In the genomic region with DNA sequence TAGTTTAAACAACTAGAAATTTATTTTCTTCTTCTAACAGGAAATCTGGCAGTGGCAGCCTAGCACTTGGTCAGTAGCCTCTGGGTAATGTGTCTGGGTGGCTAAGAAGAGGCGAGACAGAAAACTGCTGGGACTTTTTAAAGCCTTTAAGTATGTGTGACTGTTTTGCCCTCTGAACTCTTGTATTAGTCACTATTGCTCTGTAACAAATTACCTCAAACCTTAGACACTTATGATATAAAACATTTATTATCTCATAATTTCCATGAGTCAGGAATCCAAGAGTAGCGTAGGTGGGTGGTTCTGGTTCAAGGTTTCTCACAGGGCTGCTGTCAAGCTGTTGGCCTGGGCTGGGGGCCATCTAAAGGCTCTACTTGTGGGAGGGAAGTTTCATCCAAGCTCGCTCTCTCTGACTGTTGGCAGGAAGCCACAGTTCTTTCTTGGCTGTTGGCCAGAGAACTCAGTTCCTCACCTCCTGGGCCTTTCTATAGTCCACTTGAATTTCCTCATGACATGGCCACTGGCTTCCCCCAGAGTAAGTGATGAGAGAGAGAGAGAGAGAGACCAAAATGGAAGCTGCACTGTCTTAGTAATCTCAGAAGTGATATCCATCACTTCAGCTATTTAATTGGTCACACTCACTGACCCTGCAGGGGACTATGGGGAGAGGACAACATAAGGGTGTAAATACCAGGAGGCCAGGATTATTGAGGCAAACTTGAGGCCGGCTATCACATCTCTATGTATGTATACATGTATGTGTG, we compare ENCODE assay signal across 8 cellular contexts. TPM values are rescaled to one million over a fixed set of nuclear protein-coding genes. Genes with fewer than 3 reads are reported as not detected.
A peak's percentile ranks its signal among the peaks of the same experiment; 100 is the strongest.
DNase-seq lines count a peak whose midpoint lies in the region; ATAC-seq and TF ChIP-seq lines count a peak whose summit lies in the region.

No MANE protein-coding gene starts in this region.

- peak overlapping the region; percentile 53 for H3K27ac ChIP-seq in colonic mucosa
- peak overlapping the region; percentile 71 for H3K27ac ChIP-seq in mesodermal cell (ENCODE audit: low read depth, low read length, severe bottlenecking)

- TF ChIP-seq CTCF in BJ (IDR thresholded peaks at IDR 0.05; ENCODE audit: insufficient read depth, low read depth, low read length), result no peak
- TF ChIP-seq CTCF in colonic mucosa (IDR thresholded peaks at IDR 0.05), result no peak

- no peaks in the 10 kb centered on the region for H3K9me3 ChIP-seq in colonic mucosa
- peaks cover 6% of the 10 kb centered on the region for H3K9me3 ChIP-seq in mesodermal cell (ENCODE audit: control insufficient read depth, low read length)

- H3K4me3 ChIP-seq in BJ (ENCODE audit: low read depth, low read length), result no peak overlapping the region
- no peak overlapping the region for H3K4me3 ChIP-seq in colonic mucosa
- no peak overlapping the region for H3K4me3 ChIP-seq in mesodermal cell (ENCODE audit: extremely low read depth, insufficient read depth, low read length, poor library complexity, severe bottlenecking)

- H3K27me3 ChIP-seq in BJ (ENCODE audit: control insufficient read depth, insufficient read depth, low read length) (no peaks in the 10 kb centered on the region), colonic mucosa (no peaks in the 10 kb centered on the region)

- 100% methylated on average over 1 of the region's 4 CpGs; no CpG with 5 or more reads in 1 of the 2 experiments for WGBS in mesodermal cell (ENCODE audit: insufficient coverage in 2 of 2), 2 experiments

- peak; percentile 62 for ATAC-seq in GM21447 (IDR thresholded peaks at IDR 0.05; ENCODE audit: unreplicated experiment)

- intact Hi-C loops in colonic mucosa (cut with DNase I), result no loop called here

- no peak overlapping the region for H3K9ac ChIP-seq in colonic mucosa (ENCODE audit: low read depth in 2 of 2, low read length in 2 of 2)

- CTCF ChIA-PET in BJ (lab: Yijun Ruan, JAX), result interaction anchor here (1.2 to 1.4 kb wide), 2 partner anchors 30 to 211 kb away, joined by 3 to 5 read pairs; no protein-coding TSS in a partner anchor

- H3K4me1 ChIP-seq in colonic mucosa, result peaks cover 10% of the 10 kb centered on the region
- H3K4me1 ChIP-seq in mesodermal cell (ENCODE audit: control insufficient read depth, insufficient read depth, low read length, poor library complexity, severe bottlenecking), result peaks cover 34% of the 10 kb centered on the region

- no peaks in the 10 kb centered on the region for H3K36me3 ChIP-seq in BJ (ENCODE audit: control insufficient read depth, insufficient read depth, low read length)
- H3K36me3 ChIP-seq in colonic mucosa, result no peaks in the 10 kb centered on the region
- H3K36me3 ChIP-seq in mesodermal cell (ENCODE audit: control insufficient read depth, insufficient read depth, low read length), result no peaks in the 10 kb centered on the region

- POLR2A ChIA-PET in BJ (lab: Charles Lee), result interaction anchor here (0.6 to 0.7 kb wide), 2 partner anchors 21 to 354 kb away, joined by 3 read pairs; partner anchors contain the start of gene C6orf89

- DNase-seq in BJ (ENCODE audit: low read depth) (peak; percentile 97), NCI-H2171 treated with DMSO at 0.1 percent for 48 hours (lab: John Stamatoyannopoulos, UW) (peak; percentile 71), colonic mucosa (peak; percentile 94), iPS-NIHi7 (ENCODE audit: extremely low spot score) (no peak)
- peak; percentile 69 to 79 for DNase-seq in activated CD4-positive, alpha-beta T cell treated with anti-CD3 and anti-CD28 coated beads for 4 hours
- DNase-seq in stimulated activated CD8-positive, alpha-beta memory T cell treated with anti-CD3 and anti-CD28 coated beads, Interleukin-15, amount 100 ng/mL, for 4 hours (ENCODE audit: low read depth in 2 of 2), result peak; percentile 48 to 59

RNA-seq across cellular contexts. Expression of gene TBC1D22B, which starts 17.4 kb away (rescaled TPM):
- 4.4 and 5.5 TPM in 2 replicates for polyA plus RNA-seq in BJ (2011; rRNA removed)
- 3.9 and 4.1 TPM in 2 replicates for polyA minus RNA-seq in BJ (2011; rRNA and poly(A)+ RNA removed)
- 10 to 100 TPM; 13.3 to 15.2 TPM for total RNA-seq in colonic mucosa
- polyA plus RNA-seq in mesodermal cell (2013, experiment 1 of 2), result 11.2 TPM
- polyA plus RNA-seq in mesodermal cell (2013, experiment 2 of 2), result 9.9 TPM

RNA-seq across cellular contexts. Expression of gene TMEM217, which starts 17.8 kb away (rescaled TPM):
- 2.3 and 3.1 TPM in 2 replicates for polyA plus RNA-seq in BJ (2011; rRNA removed)
- polyA minus RNA-seq in BJ (2011; rRNA and poly(A)+ RNA removed), result 1.5 and 2.4 TPM in 2 replicates
- total RNA-seq in colonic mucosa, result 1 to 10 TPM in 1 of 2 donors, under 1 TPM in 1; 0.62 to 1.2 TPM
- polyA plus RNA-seq in mesodermal cell (2013, experiment 1 of 2), result 0.92 TPM
- 1.2 TPM for polyA plus RNA-seq in mesodermal cell (2013, experiment 2 of 2)
